ENCODE assay signal across 9 cellular contexts in genomic region chr2:230942920-230943896, GRCh38. TPM values are rescaled to one million over a fixed set of nuclear protein-coding genes. Genes with fewer than 3 reads are reported as not detected.
DNase-seq lines count a peak whose midpoint lies in the region; ATAC-seq, FAIRE-seq and TF ChIP-seq lines count a peak whose summit lies in the region.
"Had no signal": no experiment of that assay in that cellular context is flagged by ENCODE, and none has a peak within 500 bp of the region (broad histone marks: within the 10 kb centered on the region; RNA-seq: fewer than 3 reads in every experiment).

No MANE protein-coding gene starts in this region.

- 60 to 67% (median 60%) methylated on average over 19 of the region's 19 CpGs for WGBS in small intestine, 3 donors

- no peaks in the 10 kb centered on the region for H3K4me1 ChIP-seq in small intestine (ENCODE audit: control insufficient read depth in 2 of 2, insufficient read depth in 1 of 2, low read depth in 1 of 2, low read length in 1 of 2)

- H3K9me3 Mint-ChIP-seq in activated naive CD4-positive, alpha-beta T cell treated with anti-CD3 and anti-CD28 coated beads, Interleukin-2, amount 10 ng/mL, durations not matched to agents 7 days and 5 days, result no peaks in the 10 kb centered on the region

- H3K9me3 ChIP-seq in small intestine (ENCODE audit: control insufficient read depth, low read depth), result no peaks in the 10 kb centered on the region

- DNase-seq in EL (peak; percentile 20), small intestine (peak; percentile 25), HEK293T (ENCODE audit: extremely low spot score) (no peak), NCI-H2196 (lab: John Stamatoyannopoulos, UW; ENCODE audit: unreplicated experiment) (no peak), NCI-H524 (lab: John Stamatoyannopoulos, UW) (no peak)
- DNase-seq in activated naive CD4-positive, alpha-beta T cell treated with anti-CD3 and anti-CD28 coated beads, Interleukin-2, amount 10 ng/mL, durations not matched to agents 7 days and 5 days, result peak; percentile 28

- H3K27ac ChIP-seq in small intestine (ENCODE audit: low read depth in 1 of 2, low read length in 1 of 2), result no peak overlapping the region

- H3K4me3 Mint-ChIP-seq in activated naive CD4-positive, alpha-beta T cell treated with anti-CD3 and anti-CD28 coated beads, Interleukin-2, amount 10 ng/mL, durations not matched to agents 7 days and 5 days, result no peak overlapping the region

- peak; percentile 67 for ATAC-seq in GM19463 (IDR thresholded peaks at IDR 0.05; ENCODE audit: unreplicated experiment)
- peak; percentile 66 for ATAC-seq in HG03432 (IDR thresholded peaks at IDR 0.05; ENCODE audit: unreplicated experiment)

- no peaks in the 10 kb centered on the region for H3K36me3 ChIP-seq in small intestine (ENCODE audit: control insufficient read depth in 2 of 2, insufficient read depth in 2 of 2, low read length in 2 of 2)

- H3K27me3 ChIP-seq in small intestine (ENCODE audit: control insufficient read depth in 2 of 2, insufficient read depth in 2 of 2, low read length in 2 of 2), result no peaks in the 10 kb centered on the region

- H3K36me3 Mint-ChIP-seq in activated naive CD4-positive, alpha-beta T cell treated with anti-CD3 and anti-CD28 coated beads, Interleukin-2, amount 10 ng/mL, durations not matched to agents 7 days and 5 days, result no peaks in the 10 kb centered on the region

- no peak for FAIRE-seq in small intestine (lab: Jason Lieb, UNC)

- peaks cover 7% of the 10 kb centered on the region for H3K4me1 Mint-ChIP-seq in activated naive CD4-positive, alpha-beta T cell treated with anti-CD3 and anti-CD28 coated beads, Interleukin-2, amount 10 ng/mL, durations not matched to agents 7 days and 5 days

- CTCF ChIA-PET in activated naive CD4-positive, alpha-beta T cell treated with anti-CD3 and anti-CD28 coated beads, Interleukin-2, amount 10 ng/mL, durations not matched to agents 7 days and 5 days (lab: Charles Lee), result no interaction called here
- CTCF ChIA-PET in HEK293T (lab: Yijun Ruan, JAX), result no interaction called here

- H3K4me3 ChIP-seq in small intestine (ENCODE audit: low read depth in 1 of 2, low read length in 2 of 2), result no peak overlapping the region

- POLR2A ChIA-PET in HEK293T (lab: Yijun Ruan, JAX), result no interaction called here

- H3K27me3 Mint-ChIP-seq in activated naive CD4-positive, alpha-beta T cell treated with anti-CD3 and anti-CD28 coated beads, Interleukin-2, amount 10 ng/mL, durations not matched to agents 7 days and 5 days, result peaks cover 58% of the 10 kb centered on the region

- no peak overlapping the region for H3K27ac Mint-ChIP-seq in activated naive CD4-positive, alpha-beta T cell treated with anti-CD3 and anti-CD28 coated beads, Interleukin-2, amount 10 ng/mL, durations not matched to agents 7 days and 5 days

TF ChIP-seq in HEK293T, 16 proteins besides CTCF, POLR2A, EP300 and RAD21:
- TF ChIP-seq LEF1 (IDR thresholded peaks at IDR 0.05; ENCODE audit: borderline replicate concordance), result no peak
- no peak for TF ChIP-seq FOXA1 (IDR thresholded peaks at IDR 0.05)
- TF ChIP-seq ZNF384 (IDR thresholded peaks at IDR 0.05), result no peak
- no peak for TF ChIP-seq PKNOX1 (IDR thresholded peaks at IDR 0.05)
- TF ChIP-seq FOXK2 (IDR thresholded peaks at IDR 0.05), result no peak
- TF ChIP-seq TARDBP (IDR thresholded peaks at IDR 0.05), result no peak
- no peak for TF ChIP-seq BHLHE40 (IDR thresholded peaks at IDR 0.05; ENCODE audit: borderline replicate concordance)
- no peak for TF ChIP-seq NFRKB (IDR thresholded peaks at IDR 0.05)
- no peak for TF ChIP-seq FOXM1 (IDR thresholded peaks at IDR 0.05; ENCODE audit: borderline replicate concordance)
- TF ChIP-seq L3MBTL2 (conservative IDR thresholded peaks at IDR 0.05), result no peak
- no peak for TF ChIP-seq SUZ12 (IDR thresholded peaks at IDR 0.05)
- no peak for TF ChIP-seq ELF4 (IDR thresholded peaks at IDR 0.05)
- TF ChIP-seq CTBP1 (IDR thresholded peaks at IDR 0.05; ENCODE audit: borderline replicate concordance), result no peak
- no peak for TF ChIP-seq SP1 (IDR thresholded peaks at IDR 0.05)
- TF ChIP-seq ARNT (IDR thresholded peaks at IDR 0.05), result no peak
- TF ChIP-seq HDGF (IDR thresholded peaks at IDR 0.05; ENCODE audit: borderline replicate concordance), result no peak

RNA-seq across cellular contexts. Expression of gene GPR55, which starts 18.2 kb away (rescaled TPM):
- polyA plus RNA-seq in small intestine, result 1 to 10 TPM in 1 of 3 donors, under 1 TPM in 2; 0.22 to 1.6 (median 0.42) TPM

RNA-seq across cellular contexts. Expression of gene SPATA3, which starts 52.7 kb away (rescaled TPM):
- polyA plus RNA-seq in small intestine, result not detected
- polyA plus RNA-seq: adipose tissue had no signal

Comparison
In these comparisons a context has a peak if more than half of its experiments do, and no peak if none do; other contexts are left out.
1. DNase-seq: peak in EL (single experiment), activated naive CD4-positive, alpha-beta T cell treated with anti-CD3 and anti-CD28 coated beads, Interleukin-2, amount 10 ng/mL, durations not matched to agents 7 days and 5 days (single experiment) and small intestine (single experiment); none in HEK293T (single experiment), NCI-H2196 (single experiment) and NCI-H524 (0 of 2).